Comparison of ENCODE assay signal across 8 cellular contexts in the genomic region with DNA sequence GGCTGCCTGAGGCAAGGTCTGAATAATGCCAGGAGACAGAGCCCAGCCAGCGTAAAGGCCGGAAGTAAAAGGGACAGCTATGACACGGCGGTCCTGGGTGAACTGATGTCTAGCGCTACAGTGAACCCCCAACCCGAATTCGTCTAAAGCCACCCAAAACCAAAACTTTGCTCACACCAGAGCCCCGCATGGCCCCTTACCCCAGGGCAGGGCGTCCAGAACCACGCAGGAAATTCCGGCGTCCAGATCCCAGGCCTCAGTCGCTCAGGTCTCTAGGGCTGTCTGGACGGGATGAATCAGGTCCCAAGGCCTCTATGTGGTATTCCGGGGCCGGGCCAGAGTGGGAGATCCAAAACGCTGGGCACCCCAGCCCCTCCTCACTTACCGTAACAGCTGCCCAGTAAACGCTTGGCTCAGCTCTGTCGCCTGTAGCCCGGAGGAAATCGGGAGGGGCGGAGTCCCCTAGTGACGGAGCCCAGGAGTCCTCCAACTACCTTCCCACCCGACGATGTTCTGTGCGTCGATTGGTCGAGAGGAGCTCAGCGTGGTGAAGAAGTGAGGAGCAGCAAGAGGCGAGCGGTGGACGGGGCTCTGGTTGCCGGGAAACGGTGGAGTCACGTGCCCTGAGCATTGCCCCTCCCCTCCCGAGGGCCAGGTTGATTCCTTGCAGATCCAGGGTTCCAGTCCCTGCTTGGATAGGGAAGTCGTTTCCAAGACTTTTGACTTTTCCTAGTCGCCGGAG. TPM values are rescaled to one million over a fixed set of nuclear protein-coding genes. Genes with fewer than 3 reads are reported as not detected.
DNase-seq lines count a peak whose midpoint lies in the region; ATAC-seq and TF ChIP-seq lines count a peak whose summit lies in the region.

A gene with protein sequence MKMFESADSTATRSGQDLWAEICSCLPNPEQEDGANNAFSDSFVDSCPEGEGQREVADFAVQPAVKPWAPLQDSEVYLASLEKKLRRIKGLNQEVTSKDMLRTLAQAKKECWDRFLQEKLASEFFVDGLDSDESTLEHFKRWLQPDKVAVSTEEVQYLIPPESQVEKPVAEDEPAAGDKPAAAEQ (minus strand): TSS at position 452 of the 742 bp plus-strand sequence. CDS start 2,027 bp downstream, outside the sequence.

- peak within 1 kb of the TSS; percentile 81 to 98 (median 95) for H3K4me3 Mint-ChIP-seq in IgD-negative memory B cell

- no peaks in the 10 kb centered on the region for H3K27me3 Mint-ChIP-seq in IgD-negative memory B cell

- ATAC-seq in GM21529 (IDR thresholded peaks at IDR 0.05; ENCODE audit: unreplicated experiment): peak; percentile 93

- H3K4me3 ChIP-seq in epithelial cell of esophagus (ENCODE audit: low read length) (peak within 1 kb of the TSS; percentile 98), mononuclear cell (ENCODE audit: low read length) (peak within 1 kb of the TSS; percentile 71)

- peak within 1 kb of the TSS; percentile 66 to 98 (median 96) for H3K27ac Mint-ChIP-seq in IgD-negative memory B cell

- TF ChIP-seq CTCF in epithelial cell of esophagus (IDR thresholded peaks at IDR 0.05; ENCODE audit: insufficient read depth, low read depth, low read length, missing control alignments): no peak

- H3K4me1 ChIP-seq in mononuclear cell (ENCODE audit: insufficient read depth, low read length): peaks cover 36% of the 10 kb centered on the region

- peaks cover 34 to 43% (median 41%) of the 10 kb centered on the region in 3 donors for H3K4me1 Mint-ChIP-seq in IgD-negative memory B cell

- DNase-seq in DMS 273 treated with DMSO at 0.1 percent for 48 hours (lab: John Stamatoyannopoulos, UW): peak; percentile 95
- DNase-seq in OCI-M2 (lab: John Stamatoyannopoulos, UW; ENCODE audit: unreplicated experiment): peak; percentile 76
- peak; percentile 93 for DNase-seq in activated T-cell treated with anti-CD3 and anti-CD28 coated beads for 4 hours
- DNase-seq in epithelial cell of esophagus (ENCODE audit: low read depth): peak; percentile 99
- peak; percentile 87 to 92 for DNase-seq in stimulated activated CD8-positive, alpha-beta memory T cell treated with anti-CD3 and anti-CD28 coated beads, Interleukin-4, amount 100 ng/mL, for 1 hour (ENCODE audit: low read depth in 2 of 2, low spot score in 1 of 2)

- H3K36me3 Mint-ChIP-seq in IgD-negative memory B cell: peaks cover 8% of the 10 kb centered on the region

- no peaks in the 10 kb centered on the region for H3K9me3 ChIP-seq in mononuclear cell (ENCODE audit: low read depth, low read length)

- no peaks in the 10 kb centered on the region for H3K27me3 ChIP-seq in mononuclear cell (ENCODE audit: insufficient read depth, low read length)

- no peaks in the 10 kb centered on the region for H3K9me3 Mint-ChIP-seq in IgD-negative memory B cell

RNA-seq across cellular contexts. Expression of the gene that starts here (rescaled TPM):
- 131 TPM for polyA plus RNA-seq in IgD-negative memory B cell
- total RNA-seq in mononuclear cell: 12.9 TPM

Comparison
In these comparisons a context has a peak if more than half of its experiments do, and no peak if none do; other contexts are left out.
1. Peak in every context shown above with its lines: DNase-seq, ATAC-seq and H3K4me3 ChIP-seq.